ENCODE assay signal across 21 cellular contexts in the genomic region with DNA sequence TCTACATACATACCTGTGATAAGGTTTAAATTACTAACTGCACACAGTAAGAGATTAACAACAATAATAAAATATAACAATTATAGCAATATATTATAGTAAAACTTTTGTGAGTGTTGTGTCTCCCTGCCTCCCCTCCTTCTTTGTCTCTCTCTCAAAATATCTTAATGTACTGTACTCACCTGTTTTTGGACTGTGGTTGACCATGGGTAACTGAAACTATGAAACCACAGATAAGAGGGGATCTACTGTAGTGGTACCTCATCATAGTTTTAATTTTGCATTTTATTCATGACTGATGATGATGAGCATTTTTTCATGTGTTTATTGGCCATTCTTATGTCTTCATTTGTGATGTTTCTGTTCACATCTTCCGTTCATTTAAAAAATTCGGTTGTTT.
DNase-seq lines count a peak whose midpoint lies in the region; ATAC-seq, FAIRE-seq and TF ChIP-seq lines count a peak whose summit lies in the region.
"Had no signal": no experiment of that assay in that cellular context is flagged by ENCODE, and none has a peak within 500 bp of the region (broad histone marks: within the 10 kb centered on the region; RNA-seq: fewer than 3 reads in every experiment).

No MANE protein-coding gene starts in this region.

- H3K27me3 Mint-ChIP-seq in activated CD4-positive, alpha-beta T cell treated with anti-CD3 and anti-CD28 coated beads for 36 hours: no peaks in the 10 kb centered on the region
- H3K27me3 Mint-ChIP-seq: CD4-positive, alpha-beta memory T cell; CD4-positive, CD25-positive, alpha-beta regulatory T cell; CD8-positive, alpha-beta memory T cell had no signal

- no peaks in the 10 kb centered on the region for H3K79me2 ChIP-seq in GM12878 (ENCODE audit: control insufficient read depth, insufficient read depth, low read length)

- 87% methylated on average over 2 of the region's 2 CpGs for WGBS in GM12878 (ENCODE audit: insufficient coverage, insufficient replicate concordance, low lambda C conversion rate, missing lambda C conversion rate)

- H3K9me3 ChIP-seq in GM12878 (replicated peaks; ENCODE audit: control insufficient read depth, insufficient read depth, low read length): no peaks in the 10 kb centered on the region
- H3K9me3 ChIP-seq: BE2C, BLaER1 had no signal

- no peak overlapping the region for H3K4me3 ChIP-seq in GM12878
- H3K4me3 ChIP-seq: BLaER1 had no signal

- intact Hi-C loops in GM12878 (cut with micrococcal nuclease; ENCODE audit: unreplicated experiment): no loop called here
- intact Hi-C loops in activated CD4-positive, alpha-beta T cell treated with anti-CD3 and anti-CD28 coated beads for 36 hours (cut with DNase I, micrococcal nuclease): no loop called here

- TF ChIP-seq RAD21 in GM12878 (IDR thresholded peaks at IDR 0.05; ENCODE audit: insufficient read depth, low read depth, low read length): no peak

- TF ChIP-seq CTCF in GM12878 (IDR thresholded peaks at IDR 0.05 in 2 of 3, conservative IDR thresholded peaks at IDR 0.05 in 1 of 3; ENCODE audit: control insufficient read depth in 2 of 3, extremely low read depth in 1 of 3, insufficient read depth in 1 of 3, low read depth in 3 of 3, low read length in 3 of 3): no peak

- RAD21 ChIA-PET in GM12878 (lab: Charles Lee; ENCODE audit: unreplicated experiment): no interaction called here

- CTCF ChIA-PET in GM12878 (lab: Yijun Ruan, JAX): no interaction called here
- CTCF ChIA-PET in activated CD4-positive, alpha-beta T cell treated with anti-CD3 and anti-CD28 coated beads for 36 hours (lab: Charles Lee): no interaction called here

- H3K36me3 Mint-ChIP-seq in activated CD4-positive, alpha-beta T cell treated with anti-CD3 and anti-CD28 coated beads for 36 hours (ENCODE audit: low read depth): peaks cover 3% of the 10 kb centered on the region
- H3K36me3 Mint-ChIP-seq: CD14-positive monocyte; CD4-positive, alpha-beta memory T cell; CD4-positive, CD25-positive, alpha-beta regulatory T cell had no signal

- ATAC-seq in HG03135 (IDR thresholded peaks at IDR 0.05; ENCODE audit: unreplicated experiment): peak; percentile 63
- peak; percentile 30; the same call in 1 of the 3 replicates for ATAC-seq in GM12878
- ATAC-seq in HG03442 (IDR thresholded peaks at IDR 0.05; ENCODE audit: unreplicated experiment): no peak
- ATAC-seq in activated CD4-positive, alpha-beta T cell treated with anti-CD3 and anti-CD28 coated beads for 36 hours: no peak

- H3K4me1 Mint-ChIP-seq in activated CD4-positive, alpha-beta T cell treated with anti-CD3 and anti-CD28 coated beads for 36 hours: no peaks in the 10 kb centered on the region
- H3K4me1 Mint-ChIP-seq: CD14-positive monocyte; CD4-positive, alpha-beta memory T cell; CD4-positive, CD25-positive, alpha-beta regulatory T cell; CD8-positive, alpha-beta memory T cell had no signal

- no peak overlapping the region for H3K27ac ChIP-seq in GM12878 (ENCODE audit: control insufficient read depth, insufficient read depth)
- H3K27ac ChIP-seq: BLaER1 had no signal

- TF ChIP-seq POLR2A in GM12878 (IDR thresholded peaks at IDR 0.05; ENCODE audit: low read depth, low read length): no peak

- no peak overlapping the region for H3K4me2 ChIP-seq in GM12878 (ENCODE audit: control insufficient read depth, insufficient read depth)
- H3K4me2 ChIP-seq: BLaER1 had no signal

- H3K9me3 Mint-ChIP-seq in activated CD4-positive, alpha-beta T cell treated with anti-CD3 and anti-CD28 coated beads for 36 hours (ENCODE audit: low read depth): no peaks in the 10 kb centered on the region

- no TSS peak for BruUV-seq in GM12878 (replicated peaks; lab: Mats Ljungman, UMichigan)

- SMC1A ChIA-PET in GM12878 (lab: Charles Lee; ENCODE audit: uncharacterized antibody, unreplicated experiment): no interaction called here

- no peaks in the 10 kb centered on the region for H3K36me3 ChIP-seq in GM12878 (ENCODE audit: control insufficient read depth in 2 of 2, insufficient read depth in 2 of 2, low read length in 1 of 2)
- H3K36me3 ChIP-seq: BE2C, BLaER1 had no signal

- H2AFZ ChIP-seq in GM12878 (ENCODE audit: control insufficient read depth, low read depth, low read length): no peak overlapping the region

- POLR2A ChIA-PET in GM12878 (lab: Charles Lee): no interaction called here
- POLR2A ChIA-PET in activated CD4-positive, alpha-beta T cell treated with anti-CD3 and anti-CD28 coated beads for 36 hours (lab: Charles Lee): no interaction called here

- no peaks in the 10 kb centered on the region for H3K27me3 ChIP-seq in GM12878 (replicated peaks in 1 of 2; ENCODE audit: control insufficient read depth in 2 of 2, insufficient read depth in 2 of 2, low read length in 1 of 2)
- H3K27me3 ChIP-seq: BE2C, BLaER1 had no signal

- H3K4me1 ChIP-seq in GM12878 (ENCODE audit: control insufficient read depth, insufficient read depth, low read length): no peaks in the 10 kb centered on the region
- H3K4me1 ChIP-seq: BE2C, BLaER1 had no signal

- H3K4me3 Mint-ChIP-seq in activated CD4-positive, alpha-beta T cell treated with anti-CD3 and anti-CD28 coated beads for 36 hours: no peak overlapping the region
- H3K4me3 Mint-ChIP-seq: CD14-positive monocyte; CD4-positive, alpha-beta memory T cell; CD4-positive, CD25-positive, alpha-beta regulatory T cell; CD8-positive, alpha-beta memory T cell had no signal

- FAIRE-seq in GM12878 (lab: Jason Lieb, UNC): no peak
- FAIRE-seq: GM12891 had no signal

- no peak overlapping the region for H3K9ac ChIP-seq in GM12878 (ENCODE audit: control insufficient read depth, insufficient read depth, low read length)
- H3K9ac ChIP-seq: BLaER1 had no signal

- in situ Hi-C loops in GM12878 (cut with MboI): no loop called here

- DNase-seq in GM12878 (ENCODE audit: low read depth, low spot score) (no peak), myocyte (ENCODE audit: low read depth) (peak; percentile 4), DMS153 treated with DMSO at 0.1 percent for 48 hours (lab: John Stamatoyannopoulos, UW; ENCODE audit: unreplicated experiment) (no peak)
- no peak for DNase-seq in activated CD4-positive, alpha-beta T cell treated with anti-CD3 and anti-CD28 coated beads for 36 hours
- DNase-seq: 8988T; ACHN; BE2C; C1 segment of cervical spinal cord; CD4-positive, alpha-beta memory T cell; CD4-positive, CD25-positive, alpha-beta regulatory T cell; CD8-positive, alpha-beta memory T cell; COR-L47; DMS 273 treated with DMSO at 0.1 percent for 48 hours; DMS153; DMS79 treated with DMSO at 0.1 percent for 48 hours; GDM1 had no signal

- no peaks in the 10 kb centered on the region for H4K20me1 ChIP-seq in GM12878 (ENCODE audit: control insufficient read depth, insufficient read depth)
- H4K20me1 ChIP-seq: BLaER1 had no signal

- no peak overlapping the region for H3K27ac Mint-ChIP-seq in activated CD4-positive, alpha-beta T cell treated with anti-CD3 and anti-CD28 coated beads for 36 hours
- H3K27ac Mint-ChIP-seq: CD14-positive monocyte; CD4-positive, alpha-beta memory T cell; CD4-positive, CD25-positive, alpha-beta regulatory T cell; CD8-positive, alpha-beta memory T cell had no signal

- TF ChIP-seq EP300 in GM12878 (IDR thresholded peaks at IDR 0.05; ENCODE audit: borderline replicate concordance in 1 of 2, control insufficient read depth in 1 of 2, low read depth in 2 of 2, low read length in 2 of 2): no peak

TF ChIP-seq in GM12878, 131 proteins besides CTCF, POLR2A, EP300 and RAD21:
- no peak for TF ChIP-seq HDAC6 (IDR thresholded peaks at IDR 0.05; ENCODE audit: unreplicated experiment)
- TF ChIP-seq NBN (IDR thresholded peaks at IDR 0.05): no peak
- TF ChIP-seq WRNIP1 (IDR thresholded peaks at IDR 0.05; ENCODE audit: borderline replicate concordance, low read depth, low read length): no peak
- no peak for TF ChIP-seq NR2F1 (conservative IDR thresholded peaks at IDR 0.05)
- TF ChIP-seq MTA2 (IDR thresholded peaks at IDR 0.05; ENCODE audit: low read depth): no peak
- no peak for TF ChIP-seq ZNF274 (IDR thresholded peaks at IDR 0.05; ENCODE audit: insufficient read depth, insufficient read length)
- no peak for TF ChIP-seq CHD2 (IDR thresholded peaks at IDR 0.05; ENCODE audit: borderline replicate concordance, low read depth, low read length)
- TF ChIP-seq, protein P1, sequence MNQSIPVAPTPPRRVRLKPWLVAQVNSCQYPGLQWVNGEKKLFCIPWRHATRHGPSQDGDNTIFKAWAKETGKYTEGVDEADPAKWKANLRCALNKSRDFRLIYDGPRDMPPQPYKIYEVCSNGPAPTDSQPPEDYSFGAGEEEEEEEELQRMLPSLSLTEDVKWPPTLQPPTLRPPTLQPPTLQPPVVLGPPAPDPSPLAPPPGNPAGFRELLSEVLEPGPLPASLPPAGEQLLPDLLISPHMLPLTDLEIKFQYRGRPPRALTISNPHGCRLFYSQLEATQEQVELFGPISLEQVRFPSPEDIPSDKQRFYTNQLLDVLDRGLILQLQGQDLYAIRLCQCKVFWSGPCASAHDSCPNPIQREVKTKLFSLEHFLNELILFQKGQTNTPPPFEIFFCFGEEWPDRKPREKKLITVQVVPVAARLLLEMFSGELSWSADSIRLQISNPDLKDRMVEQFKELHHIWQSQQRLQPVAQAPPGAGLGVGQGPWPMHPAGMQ (IDR thresholded peaks at IDR 0.05; ENCODE audit: borderline replicate concordance): no peak
- no peak for TF ChIP-seq RUNX3 (IDR thresholded peaks at IDR 0.05; ENCODE audit: low read length)
- TF ChIP-seq CBX3 (IDR thresholded peaks at IDR 0.05; ENCODE audit: borderline replicate concordance, low read depth): no peak
- TF ChIP-seq PAX5 (IDR thresholded peaks at IDR 0.05; ENCODE audit: borderline replicate concordance, low read depth, low read length): no peak
- no peak for TF ChIP-seq NRF1 (conservative IDR thresholded peaks at IDR 0.05; ENCODE audit: low read depth, low read length)
- no peak for TF ChIP-seq SIX5 (IDR thresholded peaks at IDR 0.05; ENCODE audit: low read depth, low read length, severe bottlenecking)
- no peak for TF ChIP-seq ZNF24 (IDR thresholded peaks at IDR 0.05)
- no peak for TF ChIP-seq SMC3 (IDR thresholded peaks at IDR 0.05; ENCODE audit: borderline replicate concordance, low read length)
- TF ChIP-seq LARP7 (IDR thresholded peaks at IDR 0.05): no peak
- no peak for TF ChIP-seq MYB (IDR thresholded peaks at IDR 0.05; ENCODE audit: borderline replicate concordance, low read depth, low read length)

Comparison
In these comparisons a context has a peak if more than half of its experiments do, and no peak if none do; other contexts are left out.
1. ATAC-seq: peak in HG03135 (single experiment) and GM12878 (single experiment); none in HG03442 (single experiment) and activated CD4-positive, alpha-beta T cell treated with anti-CD3 and anti-CD28 coated beads for 36 hours (single experiment).